8 cellular contexts compared by ENCODE assay signal in the genomic region with DNA sequence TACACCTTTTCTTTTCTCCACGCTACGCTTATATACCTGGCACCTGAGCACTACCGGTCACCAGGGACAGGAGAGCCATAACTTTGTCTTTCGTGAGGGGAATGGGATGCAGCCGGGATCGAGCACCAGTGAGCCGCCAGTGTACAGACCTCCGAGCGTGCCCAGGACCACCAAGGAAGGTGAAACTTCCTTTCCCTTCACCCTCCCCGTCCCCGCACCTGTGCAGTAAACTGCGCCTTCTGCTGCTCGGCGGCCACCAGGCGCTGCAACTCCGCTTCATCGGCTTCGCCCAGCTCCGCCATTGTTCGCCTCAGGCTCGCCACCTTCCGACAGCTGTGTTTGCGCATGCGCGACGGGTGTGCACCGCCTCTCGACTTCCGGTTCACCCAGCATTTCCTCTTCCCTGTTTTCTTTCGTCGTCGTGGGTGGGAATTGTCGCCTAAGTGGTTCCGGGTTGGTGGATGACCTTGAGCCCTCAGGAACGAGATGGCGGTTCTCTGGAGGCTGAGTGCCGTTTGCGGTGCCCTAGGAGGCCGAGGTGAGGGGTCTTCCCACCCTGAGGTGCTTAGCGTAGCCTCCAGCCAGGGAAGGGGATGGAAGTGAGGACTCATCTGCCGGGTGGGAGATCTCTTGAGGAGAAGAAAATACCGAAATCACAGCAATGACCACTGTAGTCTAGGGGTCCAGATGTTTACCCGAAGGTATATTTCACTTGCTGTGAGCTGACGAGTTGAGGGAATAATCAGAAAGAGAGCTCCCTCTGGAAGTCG. TPM values are rescaled to one million over a fixed set of nuclear protein-coding genes. Genes with fewer than 3 reads are reported as not detected.
DNase-seq lines count a peak whose midpoint lies in the region; ATAC-seq, FAIRE-seq and TF ChIP-seq lines count a peak whose summit lies in the region.

A gene (plus strand): TSS at position 452 of the 770 bp plus-strand sequence. CDS start 35 bp downstream, at position 487.
A gene with protein sequence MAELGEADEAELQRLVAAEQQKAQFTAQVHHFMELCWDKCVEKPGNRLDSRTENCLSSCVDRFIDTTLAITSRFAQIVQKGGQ (minus strand): TSS at position 335 of the 770 bp plus-strand sequence. CDS start 33 bp downstream, at position 302.

- peak; percentile 93 to 97 for ATAC-seq in natural killer cell treated with Interleukin-12 subunit alpha and Interleukin-12 subunit beta and Interleukin-15 and Interleukin-18, amount 100 ng/mL, for 72 hours
- peak; percentile 93 for ATAC-seq in stimulated activated naive CD8-positive, alpha-beta T cell treated with anti-CD3 and anti-CD28 coated beads, Interleukin-15, Interleukin-2, amounts not matched to agents 100 U/mL and 50 U/mL, for 24 hours

- no peaks in the 10 kb centered on the region for H3K27me3 ChIP-seq in Loucy (ENCODE audit: insufficient read depth, low read length, poor library complexity, severe bottlenecking)

- no peaks in the 10 kb centered on the region for H3K27me3 Mint-ChIP-seq in natural killer cell treated with Interleukin-12 subunit alpha and Interleukin-12 subunit beta and Interleukin-15 and Interleukin-18, amount 100 ng/mL, for 72 hours

- peaks cover 63% of the 10 kb centered on the region for H3K36me3 Mint-ChIP-seq in natural killer cell treated with Interleukin-12 subunit alpha and Interleukin-12 subunit beta and Interleukin-15 and Interleukin-18, amount 100 ng/mL, for 72 hours

- H3K9me2 ChIP-seq in Loucy (replicated peaks; ENCODE audit: low read depth, low read length), result no peaks in the 10 kb centered on the region

- peak within 1 kb of the TSS; percentile 94 for H3K9ac ChIP-seq in Loucy (ENCODE audit: low read depth, low read length, poor library complexity, severe bottlenecking)

- peaks cover 31% of the 10 kb centered on the region for H3K4me1 ChIP-seq in Loucy (ENCODE audit: insufficient read depth, low read length, poor library complexity, severe bottlenecking)

- peaks cover 17% of the 10 kb centered on the region for H4K20me1 ChIP-seq in Loucy (ENCODE audit: insufficient read depth, low read length, poor library complexity, severe bottlenecking)

- no peaks in the 10 kb centered on the region for H3K9me3 ChIP-seq in Loucy (ENCODE audit: insufficient read depth, low read depth, low read length)

- no peaks in the 10 kb centered on the region for H3K9me3 Mint-ChIP-seq in natural killer cell treated with Interleukin-12 subunit alpha and Interleukin-12 subunit beta and Interleukin-15 and Interleukin-18, amount 100 ng/mL, for 72 hours

- TF ChIP-seq POLR2A in H54 (IDR thresholded peaks at IDR 0.05; ENCODE audit: low read depth, low read length) (peak; percentile 48; the same call in 1 of the 2 replicates), Raji (IDR thresholded peaks at IDR 0.05; ENCODE audit: insufficient read depth, low read depth, low read length) (peak; percentile 91)

- TF ChIP-seq CTCF in Loucy (conservative IDR thresholded peaks at IDR 0.05; ENCODE audit: low read length), result no peak; the same call in 1 of the 2 replicates

- DNase-seq in ELR (ENCODE audit: low read depth) (peak; percentile 98), H54 (ENCODE audit: insufficient read length, low spot score) (peak; percentile 65), fibroblast of peridontal ligament (ENCODE audit: extremely low read depth) (peak; percentile 97)
- DNase-seq in activated T-helper 9 cell treated with anti-CD3 and anti-CD28 coated beads, Interleukin-2, amount 50 U/mL, for 16 hours (ENCODE audit: low read depth), result peak; percentile 91
- DNase-seq in natural killer cell treated with Interleukin-12 subunit alpha and Interleukin-12 subunit beta and Interleukin-15 and Interleukin-18, amount 100 ng/mL, for 72 hours (ENCODE audit: low spot score), result peak; percentile 96
- DNase-seq in stimulated activated naive CD8-positive, alpha-beta T cell treated with anti-CD3 and anti-CD28 coated beads, Interleukin-15, Interleukin-2, amounts not matched to agents 100 U/mL and 50 U/mL, for 24 hours, result peak; percentile 95

- H3K36me3 ChIP-seq in Loucy (ENCODE audit: insufficient read depth, low read length), result peaks cover 41% of the 10 kb centered on the region

- peaks cover 61% of the 10 kb centered on the region for H3K79me2 ChIP-seq in Loucy (ENCODE audit: insufficient read depth, low read length)

- no peaks in the 10 kb centered on the region for H3F3A ChIP-seq in Loucy (ENCODE audit: low read depth)

- H2AFZ ChIP-seq in Loucy (ENCODE audit: low read length), result peak within 1 kb of the TSS; percentile 75

- H3K4me2 ChIP-seq in Loucy (ENCODE audit: low read depth, low read length, poor library complexity, severe bottlenecking), result peak within 1 kb of the TSS; percentile 90

- H3K4me3 Mint-ChIP-seq in natural killer cell treated with Interleukin-12 subunit alpha and Interleukin-12 subunit beta and Interleukin-15 and Interleukin-18, amount 100 ng/mL, for 72 hours, result peak within 1 kb of the TSS; percentile 100

- FAIRE-seq in H54 (lab: Jason Lieb, UNC), result peak; percentile 98

- H3K4me3 ChIP-seq in Loucy (ENCODE audit: low read length, poor library complexity, severe bottlenecking), result peak within 1 kb of the TSS; percentile 96

- peak within 1 kb of the TSS; percentile 94 to 96 for H3K27ac Mint-ChIP-seq in natural killer cell treated with Interleukin-12 subunit alpha and Interleukin-12 subunit beta and Interleukin-15 and Interleukin-18, amount 100 ng/mL, for 72 hours

- H3K4me1 Mint-ChIP-seq in natural killer cell treated with Interleukin-12 subunit alpha and Interleukin-12 subunit beta and Interleukin-15 and Interleukin-18, amount 100 ng/mL, for 72 hours (ENCODE audit: low read depth in 2 of 2), result peaks cover 53 to 64% of the 10 kb centered on the region in 2 donors

RNA-seq across cellular contexts. Expression of the first gene that starts in this region (rescaled TPM):
- 10 to 100 TPM; 71.2 to 82.3 TPM for total RNA-seq in natural killer cell treated with Interleukin-12 subunit alpha and Interleukin-12 subunit beta and Interleukin-15 and Interleukin-18, amount 100 ng/mL, for 72 hours

RNA-seq across cellular contexts. Expression of the second gene that starts in this region (rescaled TPM):
- 10 to 100 TPM; 54.6 to 71.1 TPM for total RNA-seq in natural killer cell treated with Interleukin-12 subunit alpha and Interleukin-12 subunit beta and Interleukin-15 and Interleukin-18, amount 100 ng/mL, for 72 hours

Comparison
In these comparisons a context has a peak if more than half of its experiments do, and no peak if none do; other contexts are left out.
1. Peak in every context shown above with its lines: DNase-seq, ATAC-seq and H3K4me3 ChIP-seq.